ENCODE assay signal across 1 cellular context in genomic region chr7:42940985-42941847, GRCh38.
A peak's percentile ranks its signal among the peaks of the same experiment; 100 is the strongest.
TF ChIP-seq lines count a peak whose summit lies in the region.

No MANE protein-coding gene starts in this region.

TF ChIP-seq in GM12878, 131 proteins besides CTCF, POLR2A, EP300 and RAD21 (continued from another document):
- TF ChIP-seq, protein P1, sequence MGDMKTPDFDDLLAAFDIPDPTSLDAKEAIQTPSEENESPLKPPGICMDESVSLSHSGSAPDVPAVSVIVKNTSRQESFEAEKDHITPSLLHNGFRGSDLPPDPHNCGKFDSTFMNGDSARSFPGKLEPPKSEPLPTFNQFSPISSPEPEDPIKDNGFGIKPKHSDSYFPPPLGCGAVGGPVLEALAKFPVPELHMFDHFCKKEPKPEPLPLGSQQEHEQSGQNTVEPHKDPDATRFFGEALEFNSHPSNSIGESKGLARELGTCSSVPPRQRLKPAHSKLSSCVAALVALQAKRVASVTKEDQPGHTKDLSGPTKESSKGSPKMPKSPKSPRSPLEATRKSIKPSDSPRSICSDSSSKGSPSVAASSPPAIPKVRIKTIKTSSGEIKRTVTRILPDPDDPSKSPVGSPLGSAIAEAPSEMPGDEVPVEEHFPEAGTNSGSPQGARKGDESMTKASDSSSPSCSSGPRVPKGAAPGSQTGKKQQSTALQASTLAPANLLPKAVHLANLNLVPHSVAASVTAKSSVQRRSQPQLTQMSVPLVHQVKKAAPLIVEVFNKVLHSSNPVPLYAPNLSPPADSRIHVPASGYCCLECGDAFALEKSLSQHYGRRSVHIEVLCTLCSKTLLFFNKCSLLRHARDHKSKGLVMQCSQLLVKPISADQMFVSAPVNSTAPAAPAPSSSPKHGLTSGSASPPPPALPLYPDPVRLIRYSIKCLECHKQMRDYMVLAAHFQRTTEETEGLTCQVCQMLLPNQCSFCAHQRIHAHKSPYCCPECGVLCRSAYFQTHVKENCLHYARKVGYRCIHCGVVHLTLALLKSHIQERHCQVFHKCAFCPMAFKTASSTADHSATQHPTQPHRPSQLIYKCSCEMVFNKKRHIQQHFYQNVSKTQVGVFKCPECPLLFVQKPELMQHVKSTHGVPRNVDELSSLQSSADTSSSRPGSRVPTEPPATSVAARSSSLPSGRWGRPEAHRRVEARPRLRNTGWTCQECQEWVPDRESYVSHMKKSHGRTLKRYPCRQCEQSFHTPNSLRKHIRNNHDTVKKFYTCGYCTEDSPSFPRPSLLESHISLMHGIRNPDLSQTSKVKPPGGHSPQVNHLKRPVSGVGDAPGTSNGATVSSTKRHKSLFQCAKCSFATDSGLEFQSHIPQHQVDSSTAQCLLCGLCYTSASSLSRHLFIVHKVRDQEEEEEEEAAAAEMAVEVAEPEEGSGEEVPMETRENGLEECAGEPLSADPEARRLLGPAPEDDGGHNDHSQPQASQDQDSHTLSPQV (IDR thresholded peaks at IDR 0.05) = no peak
- no peak for TF ChIP-seq KDM1A (IDR thresholded peaks at IDR 0.05; ENCODE audit: borderline replicate concordance)
- TF ChIP-seq ASH2L (IDR thresholded peaks at IDR 0.05; ENCODE audit: borderline replicate concordance, low read depth) = no peak
- no peak for TF ChIP-seq RELB (IDR thresholded peaks at IDR 0.05; ENCODE audit: low read depth)
- TF ChIP-seq SPI1 (IDR thresholded peaks at IDR 0.05; ENCODE audit: borderline replicate concordance, insufficient read depth, low read depth, low read length) = peak; percentile 73; the same call in 1 of the 2 replicates
- TF ChIP-seq IKZF2 (IDR thresholded peaks at IDR 0.05) = 0 out of 4 replicates have a peak, but pooled peaks of 1 of the 2 experiments have one; percentile 9
- TF ChIP-seq IRF4 (IDR thresholded peaks at IDR 0.05; ENCODE audit: low read depth, low read length) = no peak
- no peak for TF ChIP-seq RB1 (IDR thresholded peaks at IDR 0.05; ENCODE audit: borderline replicate concordance)
- TF ChIP-seq BMI1 (IDR thresholded peaks at IDR 0.05; ENCODE audit: borderline replicate concordance) = no peak
